ENCODE assay signal across 8 cellular contexts in the genomic region with DNA sequence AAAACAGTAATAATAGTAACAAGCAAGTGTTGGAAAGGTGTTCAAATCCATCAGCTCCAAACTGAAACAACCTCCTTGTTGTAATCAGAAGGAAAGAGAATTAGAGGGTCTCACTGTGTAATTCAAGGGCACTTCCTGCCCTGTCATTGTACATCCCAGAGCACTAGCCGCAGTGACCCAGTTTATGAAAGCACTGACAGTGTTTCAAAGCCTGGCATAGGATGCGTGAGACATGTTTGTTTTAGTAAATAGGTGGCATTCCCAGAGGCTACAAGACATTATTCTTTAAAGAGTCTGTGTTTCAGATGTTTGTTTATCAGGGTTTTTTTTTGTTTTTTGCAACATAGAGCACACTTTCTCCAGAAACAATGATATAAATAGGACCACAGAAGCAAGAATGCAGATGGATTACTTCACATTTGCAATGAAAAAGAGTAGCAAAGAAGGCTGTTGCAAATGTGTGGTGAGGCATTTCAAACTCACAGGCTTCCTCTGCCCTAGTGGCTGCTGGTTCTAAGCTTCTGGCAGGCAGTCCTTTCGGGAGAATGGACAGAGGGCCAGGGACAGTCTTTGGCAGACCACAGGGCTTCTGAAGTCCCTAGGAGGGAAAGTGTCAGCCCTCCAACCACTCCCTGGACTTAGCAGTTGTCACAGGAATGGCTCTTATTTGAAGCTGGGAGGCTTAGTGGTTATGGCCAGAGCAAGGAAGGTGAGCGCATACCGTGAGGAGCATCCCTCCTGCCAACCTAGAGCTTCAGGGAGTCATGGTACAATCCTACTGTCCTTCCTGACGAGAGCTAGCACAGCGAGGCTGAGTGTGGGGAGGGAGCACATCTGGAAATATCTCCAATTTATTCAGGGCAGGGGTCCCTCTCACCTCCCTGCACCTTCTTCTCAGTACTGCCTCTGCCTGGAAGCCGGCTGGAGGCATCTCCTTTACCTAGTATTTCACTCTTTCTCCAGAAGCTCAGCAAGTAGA. TPM values are rescaled to one million over a fixed set of nuclear protein-coding genes. Genes with fewer than 3 reads are reported as not detected.
DNase-seq lines count a peak whose midpoint lies in the region; ATAC-seq lines count a peak whose summit lies in the region.

No MANE protein-coding gene starts in this region.

- H3K4me3 Mint-ChIP-seq in activated T-helper 2 cell treated with anti-CD3 and anti-CD28 coated beads, Interferon-gamma antibody, Interleukin-2, Interleukin-4, amounts not matched to agents 10 μg/mL and 5 μg/mL and 100 μg/mL, durations not matched to agents 14 hours and 24 hours and 36 hours (ENCODE audit: low read depth), result no peak overlapping the region

- no peak for DNase-seq in activated T-helper 2 cell treated with anti-CD3 and anti-CD28 coated beads, Interferon-gamma antibody, Interleukin-2, Interleukin-4, amounts not matched to agents 10 μg/mL and 5 μg/mL and 100 μg/mL, durations not matched to agents 14 hours and 24 hours and 36 hours (ENCODE audit: low spot score)
- DNase-seq in T1000 (lab: John Stamatoyannopoulos, UW) (no peak), COR-L47 (lab: John Stamatoyannopoulos, UW) (no peak), cortex of kidney (lab: John Stamatoyannopoulos, UW) (no peak)

- H3K4me3 ChIP-seq in neuron (ENCODE audit: low read length), result no peak overlapping the region

- peaks cover 29% of the 10 kb centered on the region for H3K4me1 Mint-ChIP-seq in activated T-helper 2 cell treated with anti-CD3 and anti-CD28 coated beads, Interferon-gamma antibody, Interleukin-2, Interleukin-4, amounts not matched to agents 10 μg/mL and 5 μg/mL and 100 μg/mL, durations not matched to agents 14 hours and 24 hours and 36 hours (ENCODE audit: low read depth)

- peak overlapping the region; percentile 9 for H2AFZ ChIP-seq in neuron (ENCODE audit: low read depth, low read length)

- ATAC-seq in GM18511 (IDR thresholded peaks at IDR 0.05; ENCODE audit: unreplicated experiment) (peak; percentile 17), HG02759 (IDR thresholded peaks at IDR 0.05; ENCODE audit: unreplicated experiment) (peak; percentile 1)
- ATAC-seq in activated CD4-positive, CD25-positive, alpha-beta regulatory T cell treated with anti-CD3 and anti-CD28 coated beads, Interleukin-2, amount 50 U/mL, for 24 hours, result no peak

- H3K27me3 Mint-ChIP-seq in activated T-helper 2 cell treated with anti-CD3 and anti-CD28 coated beads, Interferon-gamma antibody, Interleukin-2, Interleukin-4, amounts not matched to agents 10 μg/mL and 5 μg/mL and 100 μg/mL, durations not matched to agents 14 hours and 24 hours and 36 hours (ENCODE audit: low read depth), result peaks cover 3% of the 10 kb centered on the region

- no peaks in the 10 kb centered on the region for H3K36me3 ChIP-seq in neuron (ENCODE audit: insufficient read depth, low read length)

- no peaks in the 10 kb centered on the region for H3K9me3 ChIP-seq in neuron (ENCODE audit: low read length)

- intact Hi-C loops in activated T-helper 2 cell treated with anti-CD3 and anti-CD28 coated beads, Interferon-gamma antibody, Interleukin-2, Interleukin-4, amounts not matched to agents 10 μg/mL and 5 μg/mL and 100 μg/mL, durations not matched to agents 14 hours and 24 hours and 36 hours (cut with micrococcal nuclease), result loop anchor here (2.0 kb wide), 1 partner anchor 36 kb away; no protein-coding TSS in a partner anchor

- H3K27ac Mint-ChIP-seq in activated T-helper 2 cell treated with anti-CD3 and anti-CD28 coated beads, Interferon-gamma antibody, Interleukin-2, Interleukin-4, amounts not matched to agents 10 μg/mL and 5 μg/mL and 100 μg/mL, durations not matched to agents 14 hours and 24 hours and 36 hours, result peak overlapping the region; percentile 78

- peaks cover 5% of the 10 kb centered on the region for H3K27me3 ChIP-seq in neuron (ENCODE audit: insufficient read depth, low read length)

- H3K36me3 Mint-ChIP-seq in activated T-helper 2 cell treated with anti-CD3 and anti-CD28 coated beads, Interferon-gamma antibody, Interleukin-2, Interleukin-4, amounts not matched to agents 10 μg/mL and 5 μg/mL and 100 μg/mL, durations not matched to agents 14 hours and 24 hours and 36 hours (ENCODE audit: low read depth), result peaks cover 16% of the 10 kb centered on the region

- peaks cover 10% of the 10 kb centered on the region for H3K4me1 ChIP-seq in neuron (ENCODE audit: insufficient read depth, low read length)

- H3K9me3 Mint-ChIP-seq in activated T-helper 2 cell treated with anti-CD3 and anti-CD28 coated beads, Interferon-gamma antibody, Interleukin-2, Interleukin-4, amounts not matched to agents 10 μg/mL and 5 μg/mL and 100 μg/mL, durations not matched to agents 14 hours and 24 hours and 36 hours, result peaks cover 19% of the 10 kb centered on the region

RNA-seq across cellular contexts. Expression of gene TIPARP, which starts 31.4 kb away (rescaled TPM):
- total RNA-seq in activated T-helper 2 cell treated with anti-CD3 and anti-CD28 coated beads, Interferon-gamma antibody, Interleukin-2, Interleukin-4, amounts not matched to agents 10 μg/mL and 5 μg/mL and 100 μg/mL, durations not matched to agents 14 hours and 24 hours and 36 hours, result 22.1 and 22.8 TPM in 2 replicates

Comparison
In these comparisons a context has a peak if more than half of its experiments do, and no peak if none do; other contexts are left out.
1. ATAC-seq: peak in GM18511 (single experiment) and HG02759 (single experiment); none in activated CD4-positive, CD25-positive, alpha-beta regulatory T cell treated with anti-CD3 and anti-CD28 coated beads, Interleukin-2, amount 50 U/mL, for 24 hours (0 of 2).